In the genomic region with DNA sequence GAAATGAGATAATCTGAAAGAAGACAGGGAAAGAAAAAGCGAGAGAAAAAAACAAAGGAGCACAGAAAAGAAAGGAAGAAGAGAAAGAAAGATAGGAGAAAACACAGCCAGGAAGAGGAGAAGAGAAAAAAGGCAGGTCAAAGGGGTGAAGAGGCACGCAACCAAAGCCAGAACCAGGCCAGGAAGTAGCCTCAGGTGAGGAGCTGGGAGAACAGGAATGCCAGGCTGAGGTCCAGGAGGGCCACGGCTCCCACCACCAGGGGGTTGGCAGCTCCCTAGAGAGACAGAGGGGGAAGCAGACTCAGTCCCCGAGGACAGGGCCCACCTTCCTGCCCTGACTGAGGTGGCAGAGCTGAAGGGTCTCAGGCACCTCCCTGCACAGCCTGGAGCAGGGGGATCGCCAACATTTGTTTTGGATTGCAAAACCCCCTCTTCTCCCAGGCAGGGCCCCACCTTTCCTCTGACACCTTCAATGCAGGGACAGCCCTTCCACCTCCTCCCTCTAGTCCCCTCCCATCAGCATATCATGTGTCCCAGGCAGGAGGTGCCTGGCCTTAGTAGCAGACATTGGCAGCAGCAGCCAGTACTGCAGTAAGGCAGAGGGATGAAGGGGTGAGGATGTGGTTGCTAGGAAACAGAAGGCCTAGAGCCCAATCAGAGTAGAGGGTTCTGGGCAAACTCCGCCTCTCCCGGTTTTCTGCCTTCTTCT, we compare ENCODE assay signal across 1 cellular context.
TF ChIP-seq lines count a peak whose summit lies in the region.

No MANE protein-coding gene starts in this region.

TF ChIP-seq in HEK293, 187 proteins besides CTCF, POLR2A, EP300 and RAD21 (continued from another document and continues in another):
- TF ChIP-seq, protein P1, sequence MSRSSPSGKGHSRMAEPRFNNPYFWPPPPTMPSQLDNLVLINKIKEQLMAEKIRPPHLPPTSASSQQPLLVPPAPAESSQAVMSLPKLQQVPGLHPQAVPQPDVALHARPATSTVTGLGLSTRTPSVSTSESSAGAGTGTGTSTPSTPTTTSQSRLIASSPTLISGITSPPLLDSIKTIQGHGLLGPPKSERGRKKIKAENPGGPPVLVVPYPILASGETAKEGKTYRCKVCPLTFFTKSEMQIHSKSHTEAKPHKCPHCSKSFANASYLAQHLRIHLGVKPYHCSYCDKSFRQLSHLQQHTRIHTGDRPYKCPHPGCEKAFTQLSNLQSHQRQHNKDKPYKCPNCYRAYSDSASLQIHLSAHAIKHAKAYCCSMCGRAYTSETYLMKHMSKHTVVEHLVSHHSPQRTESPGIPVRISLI (tag by site-specific recombination; IDR thresholded peaks at IDR 0.05): no peak
- TF ChIP-seq TCF7L2 (IDR thresholded peaks at IDR 0.05; ENCODE audit: borderline replicate concordance, low read depth, low read length): no peak
- no peak for TF ChIP-seq ZNF624 (tag by site-specific recombination; IDR thresholded peaks at IDR 0.05)
- TF ChIP-seq ZNF571 (tag by site-specific recombination; IDR thresholded peaks at IDR 0.05): no peak
- no peak for TF ChIP-seq ZFP37 (tag by site-specific recombination; IDR thresholded peaks at IDR 0.05)
- TF ChIP-seq, protein P2, sequence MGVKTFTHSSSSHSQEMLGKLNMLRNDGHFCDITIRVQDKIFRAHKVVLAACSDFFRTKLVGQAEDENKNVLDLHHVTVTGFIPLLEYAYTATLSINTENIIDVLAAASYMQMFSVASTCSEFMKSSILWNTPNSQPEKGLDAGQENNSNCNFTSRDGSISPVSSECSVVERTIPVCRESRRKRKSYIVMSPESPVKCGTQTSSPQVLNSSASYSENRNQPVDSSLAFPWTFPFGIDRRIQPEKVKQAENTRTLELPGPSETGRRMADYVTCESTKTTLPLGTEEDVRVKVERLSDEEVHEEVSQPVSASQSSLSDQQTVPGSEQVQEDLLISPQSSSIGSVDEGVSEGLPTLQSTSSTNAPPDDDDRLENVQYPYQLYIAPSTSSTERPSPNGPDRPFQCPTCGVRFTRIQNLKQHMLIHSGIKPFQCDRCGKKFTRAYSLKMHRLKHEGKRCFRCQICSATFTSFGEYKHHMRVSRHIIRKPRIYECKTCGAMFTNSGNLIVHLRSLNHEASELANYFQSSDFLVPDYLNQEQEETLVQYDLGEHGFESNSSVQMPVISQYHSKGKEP (tag by site-specific recombination; IDR thresholded peaks at IDR 0.05): no peak
- no peak for TF ChIP-seq ZNF626 (tag by site-specific recombination; IDR thresholded peaks at IDR 0.05)
- no peak for TF ChIP-seq KLF1 (tag by site-specific recombination; IDR thresholded peaks at IDR 0.05)
- TF ChIP-seq ZNF596 (tag by site-specific recombination; IDR thresholded peaks at IDR 0.05): no peak
- TF ChIP-seq SP3 (tag by site-specific recombination; IDR thresholded peaks at IDR 0.05): peak; percentile 56
- TF ChIP-seq SP2 (tag by site-specific recombination; IDR thresholded peaks at IDR 0.05): peak; percentile 79
- no peak for TF ChIP-seq ZNF174 (tag by site-specific recombination; IDR thresholded peaks at IDR 0.05)
- peak; percentile 69 for TF ChIP-seq PRDM1 (tag by site-specific recombination; IDR thresholded peaks at IDR 0.05)
- TF ChIP-seq, protein P3, sequence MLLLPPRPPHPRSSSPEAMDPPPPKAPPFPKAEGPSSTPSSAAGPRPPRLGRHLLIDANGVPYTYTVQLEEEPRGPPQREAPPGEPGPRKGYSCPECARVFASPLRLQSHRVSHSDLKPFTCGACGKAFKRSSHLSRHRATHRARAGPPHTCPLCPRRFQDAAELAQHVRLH (tag by site-specific recombination; IDR thresholded peaks at IDR 0.05): no peak
- TF ChIP-seq ZNF560 (tag by site-specific recombination; IDR thresholded peaks at IDR 0.05; ENCODE audit: borderline replicate concordance): no peak
- no peak for TF ChIP-seq SALL2 (tag by site-specific recombination; IDR thresholded peaks at IDR 0.05; ENCODE audit: borderline replicate concordance)
- TF ChIP-seq ZNF555 (tag by site-specific recombination; conservative IDR thresholded peaks at IDR 0.05): no peak
- TF ChIP-seq ZNF658 (tag by site-specific recombination; IDR thresholded peaks at IDR 0.05): no peak
- TF ChIP-seq ZNF211 (tag by site-specific recombination; IDR thresholded peaks at IDR 0.05; ENCODE audit: low read depth): no peak
- TF ChIP-seq KLF7 (tag by site-specific recombination; IDR thresholded peaks at IDR 0.05; ENCODE audit: borderline replicate concordance): no peak
- no peak for TF ChIP-seq ZNF132 (tag by site-specific recombination; IDR thresholded peaks at IDR 0.05; ENCODE audit: borderline replicate concordance)
- no peak for TF ChIP-seq ZNF76 (tag by site-specific recombination; IDR thresholded peaks at IDR 0.05; ENCODE audit: borderline replicate concordance, low read depth)
- TF ChIP-seq, protein P4, sequence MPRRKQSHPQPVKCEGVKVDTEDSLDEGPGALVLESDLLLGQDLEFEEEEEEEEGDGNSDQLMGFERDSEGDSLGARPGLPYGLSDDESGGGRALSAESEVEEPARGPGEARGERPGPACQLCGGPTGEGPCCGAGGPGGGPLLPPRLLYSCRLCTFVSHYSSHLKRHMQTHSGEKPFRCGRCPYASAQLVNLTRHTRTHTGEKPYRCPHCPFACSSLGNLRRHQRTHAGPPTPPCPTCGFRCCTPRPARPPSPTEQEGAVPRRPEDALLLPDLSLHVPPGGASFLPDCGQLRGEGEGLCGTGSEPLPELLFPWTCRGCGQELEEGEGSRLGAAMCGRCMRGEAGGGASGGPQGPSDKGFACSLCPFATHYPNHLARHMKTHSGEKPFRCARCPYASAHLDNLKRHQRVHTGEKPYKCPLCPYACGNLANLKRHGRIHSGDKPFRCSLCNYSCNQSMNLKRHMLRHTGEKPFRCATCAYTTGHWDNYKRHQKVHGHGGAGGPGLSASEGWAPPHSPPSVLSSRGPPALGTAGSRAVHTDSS (tag by site-specific recombination; IDR thresholded peaks at IDR 0.05): peak; percentile 95
- no peak for TF ChIP-seq ZNF112 (tag by site-specific recombination; IDR thresholded peaks at IDR 0.05)
- no peak for TF ChIP-seq ZNF701 (tag by site-specific recombination; IDR thresholded peaks at IDR 0.05)
- peak; percentile 82 for TF ChIP-seq ZNF341 (tag by site-specific recombination; IDR thresholded peaks at IDR 0.05; ENCODE audit: low read depth)
- no peak for TF ChIP-seq ZNF214 (tag by site-specific recombination; IDR thresholded peaks at IDR 0.05; ENCODE audit: borderline replicate concordance)
- no peak for TF ChIP-seq ZNF830 (tag by site-specific recombination; IDR thresholded peaks at IDR 0.05; ENCODE audit: low read depth)
- no peak for TF ChIP-seq ZBTB1 (tag by site-specific recombination; IDR thresholded peaks at IDR 0.05)
- no peak for TF ChIP-seq ZNF146 (tag by site-specific recombination; IDR thresholded peaks at IDR 0.05)
- no peak for TF ChIP-seq ZNF133 (tag by site-specific recombination; IDR thresholded peaks at IDR 0.05)
- no peak for TF ChIP-seq ZFHX2 (tag by site-specific recombination; conservative IDR thresholded peaks at IDR 0.05)
- TF ChIP-seq, protein P5, sequence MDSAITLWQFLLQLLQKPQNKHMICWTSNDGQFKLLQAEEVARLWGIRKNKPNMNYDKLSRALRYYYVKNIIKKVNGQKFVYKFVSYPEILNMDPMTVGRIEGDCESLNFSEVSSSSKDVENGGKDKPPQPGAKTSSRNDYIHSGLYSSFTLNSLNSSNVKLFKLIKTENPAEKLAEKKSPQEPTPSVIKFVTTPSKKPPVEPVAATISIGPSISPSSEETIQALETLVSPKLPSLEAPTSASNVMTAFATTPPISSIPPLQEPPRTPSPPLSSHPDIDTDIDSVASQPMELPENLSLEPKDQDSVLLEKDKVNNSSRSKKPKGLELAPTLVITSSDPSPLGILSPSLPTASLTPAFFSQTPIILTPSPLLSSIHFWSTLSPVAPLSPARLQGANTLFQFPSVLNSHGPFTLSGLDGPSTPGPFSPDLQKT (IDR thresholded peaks at IDR 0.05; ENCODE audit: borderline replicate concordance, low read depth, low read length): no peak
- no peak for TF ChIP-seq MEIS1 (CRISPR knock-in tag; IDR thresholded peaks at IDR 0.05; ENCODE audit: borderline replicate concordance)
- TF ChIP-seq, protein P6, sequence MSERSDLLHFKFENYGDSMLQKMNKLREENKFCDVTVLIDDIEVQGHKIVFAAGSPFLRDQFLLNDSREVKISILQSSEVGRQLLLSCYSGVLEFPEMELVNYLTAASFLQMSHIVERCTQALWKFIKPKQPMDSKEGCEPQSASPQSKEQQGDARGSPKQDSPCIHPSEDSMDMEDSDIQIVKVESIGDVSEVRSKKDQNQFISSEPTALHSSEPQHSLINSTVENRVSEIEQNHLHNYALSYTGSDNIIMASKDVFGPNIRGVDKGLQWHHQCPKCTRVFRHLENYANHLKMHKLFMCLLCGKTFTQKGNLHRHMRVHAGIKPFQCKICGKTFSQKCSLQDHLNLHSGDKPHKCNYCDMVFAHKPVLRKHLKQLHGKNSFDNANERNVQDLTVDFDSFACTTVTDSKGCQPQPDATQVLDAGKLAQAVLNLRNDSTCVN (tag by site-specific recombination; optimal IDR thresholded peaks at IDR 0.05): no peak
- no peak for TF ChIP-seq ZNF610 (tag by site-specific recombination; IDR thresholded peaks at IDR 0.05; ENCODE audit: borderline replicate concordance)
- no peak for TF ChIP-seq ZNF621 (tag by site-specific recombination; IDR thresholded peaks at IDR 0.05)
- no peak for TF ChIP-seq ZNF473 (tag by site-specific recombination; IDR thresholded peaks at IDR 0.05)
- TF ChIP-seq ZBTB20 (tag by site-specific recombination; IDR thresholded peaks at IDR 0.05): no peak
- no peak for TF ChIP-seq ZNF48 (tag by site-specific recombination; IDR thresholded peaks at IDR 0.05)
- TF ChIP-seq ZNF544 (tag by site-specific recombination; IDR thresholded peaks at IDR 0.05): no peak
- TF ChIP-seq, protein P7, sequence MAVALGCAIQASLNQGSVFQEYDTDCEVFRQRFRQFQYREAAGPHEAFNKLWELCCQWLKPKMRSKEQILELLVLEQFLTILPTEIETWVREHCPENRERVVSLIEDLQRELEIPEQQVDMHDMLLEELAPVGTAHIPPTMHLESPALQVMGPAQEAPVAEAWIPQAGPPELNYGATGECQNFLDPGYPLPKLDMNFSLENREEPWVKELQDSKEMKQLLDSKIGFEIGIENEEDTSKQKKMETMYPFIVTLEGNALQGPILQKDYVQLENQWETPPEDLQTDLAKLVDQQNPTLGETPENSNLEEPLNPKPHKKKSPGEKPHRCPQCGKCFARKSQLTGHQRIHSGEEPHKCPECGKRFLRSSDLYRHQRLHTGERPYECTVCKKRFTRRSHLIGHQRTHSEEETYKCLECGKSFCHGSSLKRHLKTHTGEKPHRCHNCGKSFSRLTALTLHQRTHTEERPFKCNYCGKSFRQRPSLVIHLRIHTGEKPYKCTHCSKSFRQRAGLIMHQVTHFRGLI (tag by site-specific recombination; IDR thresholded peaks at IDR 0.05): no peak
- TF ChIP-seq, protein P8, sequence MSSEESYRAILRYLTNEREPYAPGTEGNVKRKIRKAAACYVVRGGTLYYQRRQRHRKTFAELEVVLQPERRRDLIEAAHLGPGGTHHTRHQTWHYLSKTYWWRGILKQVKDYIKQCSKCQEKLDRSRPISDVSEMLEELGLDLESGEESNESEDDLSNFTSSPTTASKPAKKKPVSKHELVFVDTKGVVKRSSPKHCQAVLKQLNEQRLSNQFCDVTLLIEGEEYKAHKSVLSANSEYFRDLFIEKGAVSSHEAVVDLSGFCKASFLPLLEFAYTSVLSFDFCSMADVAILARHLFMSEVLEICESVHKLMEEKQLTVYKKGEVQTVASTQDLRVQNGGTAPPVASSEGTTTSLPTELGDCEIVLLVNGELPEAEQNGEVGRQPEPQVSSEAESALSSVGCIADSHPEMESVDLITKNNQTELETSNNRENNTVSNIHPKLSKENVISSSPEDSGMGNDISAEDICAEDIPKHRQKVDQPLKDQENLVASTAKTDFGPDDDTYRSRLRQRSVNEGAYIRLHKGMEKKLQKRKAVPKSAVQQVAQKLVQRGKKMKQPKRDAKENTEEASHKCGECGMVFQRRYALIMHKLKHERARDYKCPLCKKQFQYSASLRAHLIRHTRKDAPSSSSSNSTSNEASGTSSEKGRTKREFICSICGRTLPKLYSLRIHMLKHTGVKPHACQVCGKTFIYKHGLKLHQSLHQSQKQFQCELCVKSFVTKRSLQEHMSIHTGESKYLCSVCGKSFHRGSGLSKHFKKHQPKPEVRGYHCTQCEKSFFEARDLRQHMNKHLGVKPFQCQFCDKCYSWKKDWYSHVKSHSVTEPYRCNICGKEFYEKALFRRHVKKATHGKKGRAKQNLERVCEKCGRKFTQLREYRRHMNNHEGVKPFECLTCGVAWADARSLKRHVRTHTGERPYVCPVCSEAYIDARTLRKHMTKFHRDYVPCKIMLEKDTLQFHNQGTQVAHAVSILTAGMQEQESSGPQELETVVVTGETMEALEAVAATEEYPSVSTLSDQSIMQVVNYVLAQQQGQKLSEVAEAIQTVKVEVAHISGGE (tag by site-specific recombination; conservative IDR thresholded peaks at IDR 0.05; ENCODE audit: low read depth): no peak
- no peak for TF ChIP-seq ZNF561 (tag by site-specific recombination; IDR thresholded peaks at IDR 0.05; ENCODE audit: borderline replicate concordance)
- no peak for TF ChIP-seq GLI4 (tag by site-specific recombination; IDR thresholded peaks at IDR 0.05)
- no peak for TF ChIP-seq ZNF416 (tag by site-specific recombination; IDR thresholded peaks at IDR 0.05)
- no peak for TF ChIP-seq ZNF792 (tag by site-specific recombination; IDR thresholded peaks at IDR 0.05)
- TF ChIP-seq GLIS1 (tag by site-specific recombination; IDR thresholded peaks at IDR 0.05): peak; percentile 60
- TF ChIP-seq ZNF169 (tag by site-specific recombination; IDR thresholded peaks at IDR 0.05): no peak
- no peak for TF ChIP-seq ZSCAN23 (tag by site-specific recombination; IDR thresholded peaks at IDR 0.05)
- TF ChIP-seq, protein P9, sequence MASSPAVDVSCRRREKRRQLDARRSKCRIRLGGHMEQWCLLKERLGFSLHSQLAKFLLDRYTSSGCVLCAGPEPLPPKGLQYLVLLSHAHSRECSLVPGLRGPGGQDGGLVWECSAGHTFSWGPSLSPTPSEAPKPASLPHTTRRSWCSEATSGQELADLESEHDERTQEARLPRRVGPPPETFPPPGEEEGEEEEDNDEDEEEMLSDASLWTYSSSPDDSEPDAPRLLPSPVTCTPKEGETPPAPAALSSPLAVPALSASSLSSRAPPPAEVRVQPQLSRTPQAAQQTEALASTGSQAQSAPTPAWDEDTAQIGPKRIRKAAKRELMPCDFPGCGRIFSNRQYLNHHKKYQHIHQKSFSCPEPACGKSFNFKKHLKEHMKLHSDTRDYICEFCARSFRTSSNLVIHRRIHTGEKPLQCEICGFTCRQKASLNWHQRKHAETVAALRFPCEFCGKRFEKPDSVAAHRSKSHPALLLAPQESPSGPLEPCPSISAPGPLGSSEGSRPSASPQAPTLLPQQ (tag by site-specific recombination; IDR thresholded peaks at IDR 0.05): peak; percentile 76; the same call in 1 of the 2 replicates
- TF ChIP-seq HOXD13 (CRISPR knock-in tag; IDR thresholded peaks at IDR 0.05; ENCODE audit: borderline replicate concordance): no peak
- no peak for TF ChIP-seq ZNF433 (tag by site-specific recombination; IDR thresholded peaks at IDR 0.05; ENCODE audit: low read depth)
